18 cellular contexts compared by ENCODE assay signal in the genomic region with DNA sequence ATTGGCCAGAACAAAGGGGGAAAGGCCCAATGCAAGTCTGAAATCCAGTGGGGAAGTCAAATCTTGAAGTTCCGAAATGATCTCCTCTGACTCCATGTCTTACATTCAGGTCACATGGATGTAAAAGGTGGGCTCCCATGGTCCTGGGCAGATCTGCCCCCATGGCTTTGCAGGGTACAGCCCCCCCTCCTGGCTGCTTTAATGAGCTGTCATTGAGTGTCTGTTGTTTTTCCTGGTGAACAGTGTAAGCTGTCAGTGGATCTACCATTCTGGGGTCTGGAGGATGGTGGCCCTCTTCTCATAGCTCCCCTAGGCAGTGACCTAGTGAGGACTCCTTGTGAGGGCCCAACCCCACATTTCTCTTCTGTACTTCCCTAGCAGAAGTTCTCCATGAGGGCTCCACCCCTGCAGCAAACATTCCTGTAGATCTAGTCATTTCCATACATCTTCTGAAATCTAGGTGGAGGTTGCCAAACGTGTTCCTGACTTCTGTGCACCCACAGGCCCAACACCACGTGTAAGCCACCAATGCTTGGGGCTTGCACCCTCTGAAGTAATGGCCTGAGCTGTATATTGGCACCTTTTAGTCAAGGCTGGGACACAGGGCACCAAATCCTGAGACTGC. TPM values are rescaled to one million over a fixed set of nuclear protein-coding genes. Genes with fewer than 3 reads are reported as not detected.
DNase-seq lines count a peak whose midpoint lies in the region; ATAC-seq and TF ChIP-seq lines count a peak whose summit lies in the region.
"Had no signal": no experiment of that assay in that cellular context is flagged by ENCODE, and none has a peak within 500 bp of the region (broad histone marks: within the 10 kb centered on the region; RNA-seq: fewer than 3 reads in every experiment).

No MANE protein-coding gene starts in this region.

- H2AFZ ChIP-seq in Loucy (ENCODE audit: low read length), result no peak overlapping the region

- H3K27me3 Mint-ChIP-seq in MCF 10A (ENCODE audit: insufficient read depth, unreplicated experiment), result no peaks in the 10 kb centered on the region

- H4K20me1 ChIP-seq in Loucy (ENCODE audit: insufficient read depth, low read length, poor library complexity, severe bottlenecking), result no peaks in the 10 kb centered on the region

- ATAC-seq in stimulated activated effector memory CD8-positive, alpha-beta T cell treated with anti-CD3 and anti-CD28 coated beads, Interleukin-12 subunit alpha, Interleukin-12 subunit beta, amount 100 ng/mL, for 72 hours, result peak; percentile 57
- ATAC-seq: K562 had no signal

- H3K27ac ChIP-seq in breast epithelium, result no peak overlapping the region

- POLR2A ChIA-PET in MCF 10A (lab: Yijun Ruan, JAX) (interaction anchor here (0.7 kb wide), 1 partner anchor 303 kb away, joined by 3 read pairs; no protein-coding TSS in a partner anchor), GM10248 (lab: Yijun Ruan, JAX) (no interaction called here)

- no peak for TF ChIP-seq CTCF in MCF 10A (IDR thresholded peaks at IDR 0.05; ENCODE audit: unreplicated experiment)
- TF ChIP-seq CTCF in breast epithelium (IDR thresholded peaks at IDR 0.05), result no peak
- peak; percentile 28; the same call in 1 of the 2 replicates for TF ChIP-seq CTCF in Loucy (conservative IDR thresholded peaks at IDR 0.05; ENCODE audit: low read length)
- TF ChIP-seq CTCF in epithelial cell of esophagus (IDR thresholded peaks at IDR 0.05; ENCODE audit: insufficient read depth, low read depth, low read length, missing control alignments), result peak; percentile 9
- no peak for TF ChIP-seq CTCF in GM10248 (IDR thresholded peaks at IDR 0.05; ENCODE audit: control extremely low read depth, extremely low read depth, low read depth, missing control alignments)

- no peaks in the 10 kb centered on the region for H3K79me2 ChIP-seq in Loucy (ENCODE audit: insufficient read depth, low read length)

- no peaks in the 10 kb centered on the region for H3F3A ChIP-seq in Loucy (ENCODE audit: low read depth)

- peak overlapping the region; percentile 61 for H3K27ac Mint-ChIP-seq in MCF 10A (ENCODE audit: low read depth, unreplicated experiment)
- no peak overlapping the region for H3K27ac Mint-ChIP-seq in stimulated activated effector memory CD8-positive, alpha-beta T cell treated with anti-CD3 and anti-CD28 coated beads, Interleukin-12 subunit alpha, Interleukin-12 subunit beta, amount 100 ng/mL, for 72 hours

- no peaks in the 10 kb centered on the region for H3K4me1 ChIP-seq in breast epithelium
- H3K4me1 ChIP-seq in Loucy (ENCODE audit: insufficient read depth, low read length, poor library complexity, severe bottlenecking), result no peaks in the 10 kb centered on the region

- no peaks in the 10 kb centered on the region for H3K36me3 ChIP-seq in breast epithelium
- H3K36me3 ChIP-seq in Loucy (ENCODE audit: insufficient read depth, low read length), result no peaks in the 10 kb centered on the region

- DNase-seq in MCF 10A (ENCODE audit: unreplicated experiment) (peak; percentile 31), breast epithelium (ENCODE audit: low spot score in 2 of 2) (no peak), epithelial cell of esophagus (ENCODE audit: low read depth) (peak; percentile 90), LoVo (ENCODE audit: low spot score) (no peak), cortex of kidney (lab: John Stamatoyannopoulos, UW) (no peak), GM10248 (ENCODE audit: extremely low spot score) (no peak)
- DNase-seq in stimulated activated effector memory CD8-positive, alpha-beta T cell treated with anti-CD3 and anti-CD28 coated beads, Interleukin-12 subunit alpha, Interleukin-12 subunit beta, amount 100 ng/mL, for 72 hours (ENCODE audit: low spot score in 2 of 2), result no peak
- DNase-seq: 8988T, C1 segment of cervical spinal cord, DMS153, NCI-H1092, NCI-H1694, NCI-H774, SIG-M5 had no signal

- H3K27me3 ChIP-seq in breast epithelium, result no peaks in the 10 kb centered on the region
- no peaks in the 10 kb centered on the region for H3K27me3 ChIP-seq in Loucy (ENCODE audit: insufficient read depth, low read length, poor library complexity, severe bottlenecking)

- H3K9me3 Mint-ChIP-seq in MCF 10A (ENCODE audit: unreplicated experiment), result peaks cover 9% of the 10 kb centered on the region
- peaks cover 6% of the 10 kb centered on the region for H3K9me3 Mint-ChIP-seq in stimulated activated effector memory CD8-positive, alpha-beta T cell treated with anti-CD3 and anti-CD28 coated beads, Interleukin-12 subunit alpha, Interleukin-12 subunit beta, amount 100 ng/mL, for 72 hours

- intact Hi-C loops in MCF 10A (cut with micrococcal nuclease), result loop anchor here (10.0 kb wide), 1 partner anchor 86 kb away; a partner anchor contains a TSS
- intact Hi-C loops in breast epithelium (cut with DNase I; ENCODE audit: low total_unique reads), result no loop called here

- H3K4me2 ChIP-seq in Loucy (ENCODE audit: low read depth, low read length, poor library complexity, severe bottlenecking), result no peak overlapping the region

- H3K9me2 ChIP-seq in Loucy (replicated peaks; ENCODE audit: low read depth, low read length), result no peaks in the 10 kb centered on the region

- BruUV-seq in MCF 10A (replicated peaks; lab: Mats Ljungman, UMichigan), result no TSS peak

- H3K9ac ChIP-seq in Loucy (ENCODE audit: low read depth, low read length, poor library complexity, severe bottlenecking), result no peak overlapping the region

- H3K4me1 Mint-ChIP-seq in MCF 10A (ENCODE audit: insufficient read depth, unreplicated experiment), result peaks cover 16% of the 10 kb centered on the region
- H3K4me1 Mint-ChIP-seq in stimulated activated effector memory CD8-positive, alpha-beta T cell treated with anti-CD3 and anti-CD28 coated beads, Interleukin-12 subunit alpha, Interleukin-12 subunit beta, amount 100 ng/mL, for 72 hours, result no peaks in the 10 kb centered on the region

- no peaks in the 10 kb centered on the region for H3K36me3 Mint-ChIP-seq in MCF 10A (ENCODE audit: insufficient read depth, unreplicated experiment)
- H3K36me3 Mint-ChIP-seq in stimulated activated effector memory CD8-positive, alpha-beta T cell treated with anti-CD3 and anti-CD28 coated beads, Interleukin-12 subunit alpha, Interleukin-12 subunit beta, amount 100 ng/mL, for 72 hours, result no peaks in the 10 kb centered on the region

- CTCF ChIA-PET in MCF 10A (lab: Yijun Ruan, JAX) (no interaction called here), GM10248 (lab: Yijun Ruan, JAX) (no interaction called here)

- no peak for TF ChIP-seq POLR2A in breast epithelium (IDR thresholded peaks at IDR 0.05)

- peaks cover 10 to 11% of the 10 kb centered on the region in 2 donors for H3K9me3 ChIP-seq in breast epithelium
- H3K9me3 ChIP-seq in Loucy (ENCODE audit: insufficient read depth, low read depth, low read length), result no peaks in the 10 kb centered on the region

- no peak overlapping the region for H3K4me3 ChIP-seq in breast epithelium
- no peak overlapping the region for H3K4me3 ChIP-seq in Loucy (ENCODE audit: low read length, poor library complexity, severe bottlenecking)
- no peak overlapping the region for H3K4me3 ChIP-seq in epithelial cell of esophagus (ENCODE audit: low read length)
- H3K4me3 ChIP-seq: K562 had no signal

- H3K4me3 Mint-ChIP-seq in MCF 10A (ENCODE audit: unreplicated experiment), result no peak overlapping the region
- no peak overlapping the region for H3K4me3 Mint-ChIP-seq in stimulated activated effector memory CD8-positive, alpha-beta T cell treated with anti-CD3 and anti-CD28 coated beads, Interleukin-12 subunit alpha, Interleukin-12 subunit beta, amount 100 ng/mL, for 72 hours

RNA-seq across cellular contexts. Expression of a gene that starts 9.3 kb away (rescaled TPM):
- total RNA-seq in MCF 10A (2022) (not detected in 2 replicates), breast epithelium (not detected)
- total RNA-seq: M059J, NCI-H460 had no signal

Comparison
In these comparisons a context has a peak if more than half of its experiments do, and no peak if none do; other contexts are left out.
1. DNase-seq: peak in MCF 10A (single experiment) and epithelial cell of esophagus (single experiment); none in breast epithelium (0 of 2), stimulated activated effector memory CD8-positive, alpha-beta T cell treated with anti-CD3 and anti-CD28 coated beads, Interleukin-12 subunit alpha, Interleukin-12 subunit beta, amount 100 ng/mL, for 72 hours (0 of 2), LoVo (single experiment), cortex of kidney (single experiment) and GM10248 (single experiment).
2. CTCF ChIP-seq: peak in Loucy (single experiment) and epithelial cell of esophagus (single experiment); none in MCF 10A (single experiment), breast epithelium (0 of 3) and GM10248 (single experiment).